9 cellular contexts compared by ENCODE assay signal in genomic region chr3:112671930-112672715, GRCh38. TPM values are rescaled to one million over a fixed set of nuclear protein-coding genes. Genes with fewer than 3 reads are reported as not detected.
DNase-seq lines count a peak whose midpoint lies in the region; ATAC-seq and TF ChIP-seq lines count a peak whose summit lies in the region.
"Had no signal": no experiment of that assay in that cellular context is flagged by ENCODE, and none has a peak within 500 bp of the region (broad histone marks: within the 10 kb centered on the region; RNA-seq: fewer than 3 reads in every experiment).

No MANE protein-coding gene starts in this region.

- no peak for TF ChIP-seq CTCF in CD8-positive, alpha-beta T cell (IDR thresholded peaks at IDR 0.05)
- TF ChIP-seq CTCF in cardiac fibroblast (IDR thresholded peaks at IDR 0.05; ENCODE audit: low read depth, low read length) (no peak), nephron progenitor cell (IDR thresholded peaks at IDR 0.05) (no peak), ovary (IDR thresholded peaks at IDR 0.05) (no peak)

- no peaks in the 10 kb centered on the region for H3K36me3 Mint-ChIP-seq in CD8-positive, alpha-beta T cell
- H3K36me3 Mint-ChIP-seq in nephron progenitor cell (ENCODE audit: low read depth) = no peaks in the 10 kb centered on the region

- peaks cover 24% of the 10 kb centered on the region for H3K4me1 ChIP-seq in CD8-positive, alpha-beta T cell (ENCODE audit: insufficient read depth, low read length)
- peaks cover 1% of the 10 kb centered on the region for H3K4me1 ChIP-seq in ovary (ENCODE audit: insufficient read depth)

- H3K27ac Mint-ChIP-seq in CD8-positive, alpha-beta T cell = peak overlapping the region; percentile 60
- peak overlapping the region; percentile 16 for H3K27ac Mint-ChIP-seq in nephron progenitor cell

- H3K27me3 ChIP-seq in CD8-positive, alpha-beta T cell (ENCODE audit: insufficient read depth, low read length) = no peaks in the 10 kb centered on the region
- H3K27me3 ChIP-seq in ovary = no peaks in the 10 kb centered on the region

- no peak overlapping the region for H3K27ac ChIP-seq in CD8-positive, alpha-beta T cell (ENCODE audit: low read depth, low read length)
- H3K27ac ChIP-seq in ovary = no peak overlapping the region

- H3K9me3 ChIP-seq in CD8-positive, alpha-beta T cell (ENCODE audit: low read length) = no peaks in the 10 kb centered on the region
- no peaks in the 10 kb centered on the region for H3K9me3 ChIP-seq in ovary

- TF ChIP-seq POLR2A in ovary (IDR thresholded peaks at IDR 0.05) = no peak
- TF ChIP-seq POLR2A in erythroblast (IDR thresholded peaks at IDR 0.05; ENCODE audit: low read length) = no peak

- no peaks in the 10 kb centered on the region for H3K36me3 ChIP-seq in CD8-positive, alpha-beta T cell (ENCODE audit: insufficient read depth, low read length)
- H3K36me3 ChIP-seq in ovary = no peaks in the 10 kb centered on the region

- POLR2A ChIA-PET in CD8-positive, alpha-beta T cell (lab: Charles Lee) = interaction anchor here (1.0 kb wide), 1 partner anchor 10 kb away, joined by 3 read pairs; no protein-coding TSS in a partner anchor

- WGBS in ovary, 3 donors = 40 to 51% (median 42%) methylated on average over 4 of the region's 4 CpGs

- TF ChIP-seq EP300 in ovary (IDR thresholded peaks at IDR 0.05) = no peak

- H3K4me1 Mint-ChIP-seq in CD8-positive, alpha-beta T cell (ENCODE audit: low read depth) = peaks cover 55% of the 10 kb centered on the region
- peaks cover 26% of the 10 kb centered on the region for H3K4me1 Mint-ChIP-seq in nephron progenitor cell

- DNase-seq in CD8-positive, alpha-beta T cell = no peak
- DNase-seq in LHCN-M2 (ENCODE audit: low read depth) (peak; percentile 92), cardiac fibroblast (ENCODE audit: low read depth in 2 of 2) (peak; percentile 95 to 98), nephron progenitor cell (no peak), ovary (no peak), NCI-H146 treated with DMSO at 0.1 percent for 48 hours (lab: John Stamatoyannopoulos, UW; ENCODE audit: unreplicated experiment) (no peak), erythroblast (lab: John Stamatoyannopoulos, UW) (no peak)
- no peak for DNase-seq in activated CD4-positive, CD25-positive, alpha-beta regulatory T cell treated with anti-CD3 and anti-CD28 coated beads, Interleukin-2, amount 50 U/mL, for 72 hours
- DNase-seq: right cardiac atrium had no signal

- CTCF ChIA-PET in CD8-positive, alpha-beta T cell (lab: Charles Lee) = no interaction called here

- no peak overlapping the region for H3K4me3 ChIP-seq in CD8-positive, alpha-beta T cell (ENCODE audit: low read depth, low read length)
- H3K4me3 ChIP-seq in cardiac fibroblast (replicated peaks in 1 of 2; ENCODE audit: low read depth in 2 of 2, low read length in 2 of 2) (no peak overlapping the region), ovary (no peak overlapping the region)

- intact Hi-C loops in CD8-positive, alpha-beta T cell (cut with DNase I, micrococcal nuclease) = no loop called here
- intact Hi-C loops in ovary (cut with DNase I) = no loop called here

- H3K9me3 Mint-ChIP-seq in CD8-positive, alpha-beta T cell = no peaks in the 10 kb centered on the region
- no peaks in the 10 kb centered on the region for H3K9me3 Mint-ChIP-seq in nephron progenitor cell

- peak; percentile 59 for ATAC-seq in CD8-positive, alpha-beta T cell

- H3K27me3 Mint-ChIP-seq in CD8-positive, alpha-beta T cell (ENCODE audit: low read depth) = peaks cover 3% of the 10 kb centered on the region
- peaks cover 2% of the 10 kb centered on the region for H3K27me3 Mint-ChIP-seq in nephron progenitor cell (ENCODE audit: low read depth, poor library complexity)

- peak overlapping the region; percentile 6 for H3K4me3 Mint-ChIP-seq in CD8-positive, alpha-beta T cell
- H3K4me3 Mint-ChIP-seq in nephron progenitor cell = no peak overlapping the region

RNA-seq across cellular contexts. Expression of gene CCDC80, which starts 31.2 kb away (rescaled TPM):
- total RNA-seq in CD8-positive, alpha-beta T cell = not detected
- 96.0 and 137 TPM in 2 replicates for total RNA-seq in LHCN-M2 (2014; rRNA removed)
- 544 TPM for polyA plus RNA-seq in LHCN-M2 (2012)
- total RNA-seq in ovary = 100 to 1,000 TPM in 3 of 7 donors, 10 to 100 TPM in 4; 13.2 to 256 (median 92.2) TPM
- 100 to 1,000 TPM in 1 of 2 donors, 10 to 100 TPM in 1; 61.4 to 539 TPM for polyA plus RNA-seq in ovary

Comparison
In these comparisons a context has a peak if more than half of its experiments do, and no peak if none do; other contexts are left out.
1. DNase-seq: peak in LHCN-M2 (single experiment) and cardiac fibroblast (2 of 2); none in CD8-positive, alpha-beta T cell (0 of 7), nephron progenitor cell (single experiment), activated CD4-positive, CD25-positive, alpha-beta regulatory T cell treated with anti-CD3 and anti-CD28 coated beads, Interleukin-2, amount 50 U/mL, for 72 hours (single experiment), ovary (0 of 5), NCI-H146 treated with DMSO at 0.1 percent for 48 hours (single experiment) and erythroblast (0 of 2).
2. RNA of gene CCDC80, which starts 31.2 kb away (total RNA-seq): 96.0 to 137 TPM in LHCN-M2 and 13.2 to 256 TPM in ovary; not detected in CD8-positive, alpha-beta T cell; every median in the first group is over 10 times any median in the second.